22 cellular contexts compared by ENCODE assay signal in the genomic region with DNA sequence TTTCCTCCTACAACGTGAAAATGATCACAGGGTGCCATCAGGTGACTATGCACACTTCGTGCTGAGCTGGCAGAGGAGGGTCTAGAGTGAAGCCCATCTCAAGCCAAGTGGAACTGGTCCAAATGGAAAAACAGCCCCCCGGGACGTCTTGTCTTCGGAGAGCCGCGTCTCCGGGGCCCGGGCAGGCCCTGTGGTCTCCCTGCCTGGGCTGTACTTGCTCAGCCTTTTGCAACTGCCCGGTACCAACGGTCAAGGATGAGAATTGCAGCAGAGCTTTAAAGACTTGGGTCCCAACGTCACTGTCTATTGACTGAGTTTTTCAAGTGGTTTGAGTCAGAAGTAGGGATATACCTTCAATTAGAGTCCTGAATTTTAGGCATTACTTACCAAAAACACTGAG.
"Had no signal": no experiment of that assay in that cellular context is flagged by ENCODE, and none has a peak within 500 bp of the region (broad histone marks: within the 10 kb centered on the region; RNA-seq: fewer than 3 reads in every experiment).

No MANE protein-coding gene starts in this region.

- H3K4me3 ChIP-seq: ascending aorta, ovary, prostate gland, tibial artery had no signal

- ATAC-seq: activated CD4-positive, CD25-positive, alpha-beta regulatory T cell treated with anti-CD3 and anti-CD28 coated beads, Interleukin-2, amount 50 U/mL, for 24 hours; activated CD8-positive, alpha-beta memory T cell treated with anti-CD3 and anti-CD28 coated beads, Interleukin-2, amount 10 ng/mL, durations not matched to agents 7 days and 5 days; activated CD8-positive, alpha-beta T cell treated with anti-CD3 and anti-CD28 coated beads for 36 hours; activated naive CD4-positive, alpha-beta T cell treated with anti-CD3 and anti-CD28 coated beads, Interleukin-2, amount 50 U/mL, for 72 hours; esophagus mucosa; naive thymus-derived CD4-positive, alpha-beta T cell had no signal

- H3K27me3 Mint-ChIP-seq: activated CD4-positive, alpha-beta T cell treated with anti-CD3 and anti-CD28 coated beads, Interleukin-2, amount 10 ng/mL, durations not matched to agents 24 days and 14 days; activated CD8-positive, alpha-beta memory T cell treated with anti-CD3 and anti-CD28 coated beads, Interleukin-2, amount 10 ng/mL, durations not matched to agents 7 days and 5 days; activated CD8-positive, alpha-beta T cell treated with anti-CD3 and anti-CD28 coated beads for 36 hours; stimulated activated naive CD8-positive, alpha-beta T cell treated with anti-CD3 and anti-CD28 coated beads, Interleukin-15, Interleukin-2, amounts not matched to agents 100 ng/mL and 50 ng/mL, for 24 hours had no signal

- H3K4me1 ChIP-seq: ascending aorta, prostate gland, tibial artery had no signal

- H3K4me1 Mint-ChIP-seq: activated CD4-positive, alpha-beta T cell treated with anti-CD3 and anti-CD28 coated beads, Interleukin-2, amount 10 ng/mL, durations not matched to agents 24 days and 14 days; activated CD8-positive, alpha-beta memory T cell treated with anti-CD3 and anti-CD28 coated beads, Interleukin-2, amount 10 ng/mL, durations not matched to agents 7 days and 5 days had no signal

- H3K9me3 Mint-ChIP-seq: activated CD4-positive, alpha-beta T cell treated with anti-CD3 and anti-CD28 coated beads, Interleukin-2, amount 10 ng/mL, durations not matched to agents 24 days and 14 days; activated CD8-positive, alpha-beta T cell treated with anti-CD3 and anti-CD28 coated beads for 36 hours; activated naive CD4-positive, alpha-beta T cell treated with anti-CD3 and anti-CD28 coated beads, Interleukin-2, amount 50 U/mL, for 72 hours; stimulated activated naive CD8-positive, alpha-beta T cell treated with anti-CD3 and anti-CD28 coated beads, Interleukin-15, Interleukin-2, amounts not matched to agents 100 ng/mL and 50 ng/mL, for 24 hours had no signal

- H3K4me3 Mint-ChIP-seq: activated CD4-positive, alpha-beta T cell treated with anti-CD3 and anti-CD28 coated beads, Interleukin-2, amount 10 ng/mL, durations not matched to agents 24 days and 14 days; activated CD8-positive, alpha-beta memory T cell treated with anti-CD3 and anti-CD28 coated beads, Interleukin-2, amount 10 ng/mL, durations not matched to agents 7 days and 5 days; activated CD8-positive, alpha-beta T cell treated with anti-CD3 and anti-CD28 coated beads for 36 hours; activated T-helper 1 cell treated with anti-CD3 and anti-CD28 coated beads, Interleukin-12 subunit alpha, Interleukin-12 subunit beta, Interleukin-2, Interleukin-4 antibody, amounts not matched to agents 30 ng/mL and 10 ng/mL and 1 ng/mL, durations not matched to agents 14 hours and 24 hours and 36 hours; naive thymus-derived CD4-positive, alpha-beta T cell; stimulated activated naive CD8-positive, alpha-beta T cell treated with anti-CD3 and anti-CD28 coated beads, Interleukin-15, Interleukin-2, amounts not matched to agents 100 ng/mL and 50 ng/mL, for 24 hours had no signal

- H3K27ac ChIP-seq: ascending aorta, brain microvascular endothelial cell, ovary, prostate gland, tibial artery had no signal

- H3K36me3 ChIP-seq: ascending aorta, brain microvascular endothelial cell, ovary, prostate gland, tibial artery had no signal

- DNase-seq: activated CD4-positive, alpha-beta T cell treated with anti-CD3 and anti-CD28 coated beads, Interleukin-2, amount 10 ng/mL, durations not matched to agents 24 days and 14 days; activated CD8-positive, alpha-beta memory T cell treated with anti-CD3 and anti-CD28 coated beads, Interleukin-2, amount 10 ng/mL, durations not matched to agents 7 days and 5 days; activated CD8-positive, alpha-beta T cell treated with anti-CD3 and anti-CD28 coated beads for 36 hours; activated T-cell treated with anti-CD3 and anti-CD28 coated beads for 4 hours; brain microvascular endothelial cell; central memory CD4-positive, alpha-beta T cell; effector memory CD4-positive, alpha-beta T cell; foreskin melanocyte; hippocampal formation; kidney glomerular epithelial cell; naive thymus-derived CD4-positive, alpha-beta T cell; ovary; stimulated activated CD4-positive, alpha-beta T cell treated with anti-CD3 and anti-CD28 coated beads, Interleukin-1b, Interleukin-23, amount 100 ng/mL, for 48 hours; substantia nigra had no signal

- H3K27me3 ChIP-seq: ascending aorta, brain microvascular endothelial cell, ovary, tibial artery had no signal

- H3K36me3 Mint-ChIP-seq: activated CD8-positive, alpha-beta memory T cell treated with anti-CD3 and anti-CD28 coated beads, Interleukin-2, amount 10 ng/mL, durations not matched to agents 7 days and 5 days; activated naive CD4-positive, alpha-beta T cell treated with anti-CD3 and anti-CD28 coated beads, Interleukin-2, amount 50 U/mL, for 72 hours had no signal

- H3K9me3 ChIP-seq: ascending aorta, ovary, prostate gland had no signal

- H3K27ac Mint-ChIP-seq: activated CD4-positive, alpha-beta T cell treated with anti-CD3 and anti-CD28 coated beads, Interleukin-2, amount 10 ng/mL, durations not matched to agents 24 days and 14 days; activated CD8-positive, alpha-beta memory T cell treated with anti-CD3 and anti-CD28 coated beads, Interleukin-2, amount 10 ng/mL, durations not matched to agents 7 days and 5 days; activated CD8-positive, alpha-beta T cell treated with anti-CD3 and anti-CD28 coated beads for 36 hours; activated naive CD4-positive, alpha-beta T cell treated with anti-CD3 and anti-CD28 coated beads, Interleukin-2, amount 50 U/mL, for 72 hours; activated T-helper 1 cell treated with anti-CD3 and anti-CD28 coated beads, Interleukin-12 subunit alpha, Interleukin-12 subunit beta, Interleukin-2, Interleukin-4 antibody, amounts not matched to agents 30 ng/mL and 10 ng/mL and 1 ng/mL, durations not matched to agents 14 hours and 24 hours and 36 hours; naive thymus-derived CD4-positive, alpha-beta T cell; stimulated activated naive CD8-positive, alpha-beta T cell treated with anti-CD3 and anti-CD28 coated beads, Interleukin-15, Interleukin-2, amounts not matched to agents 100 ng/mL and 50 ng/mL, for 24 hours had no signal
